ENCODE assay signal across 26 cellular contexts in the genomic region with DNA sequence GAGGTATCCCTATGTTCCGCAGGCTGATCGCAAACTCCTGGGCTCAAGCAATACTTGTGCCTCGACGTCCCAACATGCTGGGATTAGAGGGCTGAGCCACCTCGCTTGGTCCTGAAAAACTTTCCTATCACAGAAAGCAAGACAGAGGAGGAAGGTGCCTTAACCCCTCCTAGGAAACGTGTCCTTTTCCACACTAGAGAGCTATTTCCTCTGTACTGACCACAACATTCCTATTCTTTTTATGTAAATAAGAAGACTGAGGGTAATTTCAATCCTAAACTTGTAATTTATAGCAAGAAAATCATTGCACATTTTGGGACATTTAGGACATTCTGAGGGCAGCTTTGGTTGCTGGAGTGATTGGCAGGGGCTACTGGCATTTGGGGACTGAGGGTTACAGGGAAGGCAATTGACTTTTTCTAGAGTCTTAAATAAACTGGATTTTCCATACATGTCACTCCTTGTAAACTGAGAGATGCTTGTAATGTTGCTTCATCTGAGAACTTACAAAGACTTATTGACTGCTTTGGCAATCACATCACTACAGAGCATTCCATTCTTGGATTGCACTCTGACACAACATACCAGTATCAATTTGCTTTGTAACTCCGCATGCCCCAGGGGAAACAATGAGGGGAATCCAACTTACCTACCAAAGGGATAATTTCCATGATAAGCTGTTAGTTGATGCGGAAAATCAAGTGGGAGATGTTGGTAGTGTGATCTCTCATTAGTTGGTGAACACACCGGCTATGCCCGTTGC. TPM values are rescaled to one million over a fixed set of nuclear protein-coding genes. Genes with fewer than 3 reads are reported as not detected.
DNase-seq lines count a peak whose midpoint lies in the region; ATAC-seq and TF ChIP-seq lines count a peak whose summit lies in the region.
"Had no signal": no experiment of that assay in that cellular context is flagged by ENCODE, and none has a peak within 500 bp of the region (broad histone marks: within the 10 kb centered on the region; RNA-seq: fewer than 3 reads in every experiment).

No MANE protein-coding gene starts in this region.

- H3K4me1 ChIP-seq in ACC112 (ENCODE audit: control insufficient read depth, insufficient read depth, low read length, unreplicated experiment), result peaks cover 13% of the 10 kb centered on the region
- peaks cover 10% of the 10 kb centered on the region for H3K4me1 ChIP-seq in adipocyte (ENCODE audit: control insufficient read depth, insufficient read depth, low read length)
- H3K4me1 ChIP-seq in foreskin keratinocyte, result peaks cover 6% of the 10 kb centered on the region
- H3K4me1 ChIP-seq in mesendoderm (ENCODE audit: control insufficient read depth, low read depth, low read length), result no peaks in the 10 kb centered on the region
- H3K4me1 ChIP-seq: esophagus muscularis mucosa, HAP-1, heart right ventricle, parathyroid adenoma, tibial artery had no signal

- H3K18ac ChIP-seq in mesendoderm (ENCODE audit: low read length), result no peak overlapping the region

- H3K36me3 ChIP-seq in ACC112 (ENCODE audit: insufficient read depth, low read length) (no peaks in the 10 kb centered on the region), adipocyte (ENCODE audit: control insufficient read depth, insufficient read depth, low read length, severe bottlenecking) (no peaks in the 10 kb centered on the region), mesendoderm (ENCODE audit: control insufficient read depth, insufficient read depth, low read length) (no peaks in the 10 kb centered on the region)
- H3K36me3 ChIP-seq: esophagus muscularis mucosa, HAP-1, heart right ventricle, tibial artery had no signal

- ATAC-seq in foreskin keratinocyte, result no peak
- ATAC-seq: heart right ventricle; naive thymus-derived CD8-positive, alpha-beta T cell; stimulated activated naive CD8-positive, alpha-beta T cell treated with anti-CD3 and anti-CD28 coated beads, Interleukin-15, Interleukin-2, amounts not matched to agents 100 U/mL and 50 U/mL, for 24 hours had no signal

- no peak overlapping the region for H2AFZ ChIP-seq in ACC112 (ENCODE audit: low read length, unreplicated experiment)
- H2AFZ ChIP-seq: parathyroid adenoma had no signal

- H3K4ac ChIP-seq in mesendoderm (ENCODE audit: low read depth, low read length), result no peak overlapping the region

- no peaks in the 10 kb centered on the region for H3K79me2 ChIP-seq in ACC112 (ENCODE audit: control insufficient read depth, insufficient read depth, low read length, unreplicated experiment)
- no peaks in the 10 kb centered on the region for H3K79me2 ChIP-seq in mesendoderm (ENCODE audit: control insufficient read depth, insufficient read depth, low read length)
- H3K79me2 ChIP-seq: parathyroid adenoma had no signal

- H3K9ac ChIP-seq in adipocyte (ENCODE audit: low read length) (no peak overlapping the region), mesendoderm (ENCODE audit: low read length) (no peak overlapping the region)
- H3K9ac ChIP-seq: parathyroid adenoma had no signal

- H3K4me3 ChIP-seq in ACC112 (ENCODE audit: low read depth, low read length) (peak overlapping the region; percentile 49; the same call in 1 of the 2 replicates), adipocyte (ENCODE audit: low read length) (no peak overlapping the region), mesendoderm (ENCODE audit: low read length) (no peak overlapping the region)
- H3K4me3 ChIP-seq: esophagus muscularis mucosa, HAP-1, heart right ventricle, tibial artery had no signal

- intact Hi-C loops in posterior vena cava (cut with DNase I), result no loop called here

- H3K56ac ChIP-seq in mesendoderm (ENCODE audit: low read length), result no peak overlapping the region

- no peak overlapping the region for H2BK120ac ChIP-seq in mesendoderm (ENCODE audit: low read depth, low read length)

- no peak for TF ChIP-seq CTCF in foreskin keratinocyte (conservative IDR thresholded peaks at IDR 0.05)

- H3K27me3 ChIP-seq in ACC112 (ENCODE audit: insufficient read depth, low read length) (no peaks in the 10 kb centered on the region), adipocyte (replicated peaks; ENCODE audit: control insufficient read depth, insufficient read depth, low read length) (peaks cover 24% of the 10 kb centered on the region), foreskin keratinocyte (no peaks in the 10 kb centered on the region), mesendoderm (ENCODE audit: insufficient read depth, low read length, poor library complexity) (no peaks in the 10 kb centered on the region)
- H3K27me3 ChIP-seq: tibial artery had no signal

- H3K27ac ChIP-seq in ACC112 (ENCODE audit: low read depth, low read length) (peak overlapping the region; percentile 74), foreskin keratinocyte (peak overlapping the region; percentile 32), mesendoderm (ENCODE audit: low read depth, low read length) (no peak overlapping the region)
- H3K27ac ChIP-seq: esophagus muscularis mucosa, heart right ventricle, parathyroid adenoma, tibial artery had no signal

- H4K8ac ChIP-seq in mesendoderm (ENCODE audit: low read depth, low read length), result no peak overlapping the region

- no peak overlapping the region for H4K5ac ChIP-seq in mesendoderm (ENCODE audit: low read length)

- H2AK5ac ChIP-seq in mesendoderm (ENCODE audit: low read length), result no peak overlapping the region

- no peak overlapping the region for H3K23ac ChIP-seq in mesendoderm (ENCODE audit: low read length)

- no peaks in the 10 kb centered on the region for H3K79me1 ChIP-seq in mesendoderm (ENCODE audit: low read length)

- DNase-seq in HCEC 1CT, result peak; percentile 35
- DNase-seq in adipocyte (ENCODE audit: low read depth), result peak; percentile 10
- DNase-seq in foreskin keratinocyte, result peak in 1 of 2 donors; percentile 33
- no peak for DNase-seq in mesendoderm
- no peak for DNase-seq in NCI-H1694 treated with DMSO at 0.1 percent for 48 hours (lab: John Stamatoyannopoulos, UW)
- no peak for DNase-seq in posterior vena cava (ENCODE audit: low spot score)
- DNase-seq in islet precursor cell, result no peak
- DNase-seq: activated CD8-positive, alpha-beta memory T cell treated with anti-CD3 and anti-CD28 coated beads for 24 hours; activated naive CD8-positive, alpha-beta T cell treated with anti-CD3 and anti-CD28 coated beads, Interleukin-2, amount 10 ng/mL, durations not matched to agents 7 days and 5 days; DMS153; heart right ventricle; immature natural killer cell; naive thymus-derived CD8-positive, alpha-beta T cell; NCI-H1930; stimulated activated CD4-positive, alpha-beta T cell treated with anti-CD3 and anti-CD28 coated beads, Interleukin-2, amount 100 ng/mL, for 24 hours; stimulated activated naive CD8-positive, alpha-beta T cell treated with anti-CD3 and anti-CD28 coated beads, Interleukin-15, Interleukin-2, amounts not matched to agents 100 U/mL and 50 U/mL, for 24 hours; T-helper 9 cell; tibial artery had no signal

- no peak overlapping the region for H3K4me2 ChIP-seq in mesendoderm (ENCODE audit: low read length)

- H2BK5ac ChIP-seq in mesendoderm (ENCODE audit: low read length), result no peak overlapping the region

- H3K9me3 ChIP-seq in adipocyte (ENCODE audit: control insufficient read depth, low read length), result peaks cover 7% of the 10 kb centered on the region
- H3K9me3 ChIP-seq: HAP-1, heart right ventricle had no signal

- no CpG with 5 or more reads among the region's 10 CpGs for whole genome bisulfite sequencing in mesendoderm (ENCODE audit: extremely low coverage, insufficient coverage, low lambda C conversion rate)

- H2BK15ac ChIP-seq in mesendoderm (replicated peaks; ENCODE audit: low read depth), result no peak overlapping the region

RNA-seq across cellular contexts. Expression of gene XAGE3, which starts 15.6 kb away (rescaled TPM):
- total RNA-seq in foreskin keratinocyte, result not detected in 2 replicates
- not detected in 2 replicates for polyA plus RNA-seq in foreskin keratinocyte
- not detected for polyA plus RNA-seq in mesendoderm (2013, experiment 1 of 2)
- not detected for polyA plus RNA-seq in mesendoderm (2013, experiment 2 of 2)
- total RNA-seq in posterior vena cava, result not detected
- total RNA-seq: activated naive CD8-positive, alpha-beta T cell treated with anti-CD3 and anti-CD28 coated beads, Interleukin-2, amount 10 ng/mL, durations not matched to agents 7 days and 5 days; activated T-helper 1 cell treated with anti-CD3 and anti-CD28 coated beads, Interleukin-12 subunit alpha, Interleukin-12 subunit beta, Interleukin-2, Interleukin-4 antibody, amounts not matched to agents 30 ng/mL and 10 ng/mL and 1 ng/mL, durations not matched to agents 14 hours and 24 hours and 36 hours; cardiac septum; esophagus muscularis mucosa; heart right ventricle; naive thymus-derived CD8-positive, alpha-beta T cell; SK-MEL-5 had no signal
- polyA plus RNA-seq: CD14-positive monocyte; heart right ventricle; immature natural killer cell; naive thymus-derived CD8-positive, alpha-beta T cell had no signal

RNA-seq across cellular contexts. Expression of gene XAGE5, which starts 41.2 kb away (rescaled TPM):
- total RNA-seq in foreskin keratinocyte (not detected in 2 replicates), posterior vena cava (not detected)
- polyA plus RNA-seq in foreskin keratinocyte, result not detected in 2 replicates
- not detected for polyA plus RNA-seq in mesendoderm (2013, experiment 1 of 2)
- polyA plus RNA-seq in mesendoderm (2013, experiment 2 of 2), result not detected
- total RNA-seq: activated naive CD8-positive, alpha-beta T cell treated with anti-CD3 and anti-CD28 coated beads, Interleukin-2, amount 10 ng/mL, durations not matched to agents 7 days and 5 days; activated T-helper 1 cell treated with anti-CD3 and anti-CD28 coated beads, Interleukin-12 subunit alpha, Interleukin-12 subunit beta, Interleukin-2, Interleukin-4 antibody, amounts not matched to agents 30 ng/mL and 10 ng/mL and 1 ng/mL, durations not matched to agents 14 hours and 24 hours and 36 hours; cardiac septum; esophagus muscularis mucosa; heart right ventricle; naive thymus-derived CD8-positive, alpha-beta T cell; SK-MEL-5 had no signal
- polyA plus RNA-seq: CD14-positive monocyte; heart right ventricle; immature natural killer cell; naive thymus-derived CD8-positive, alpha-beta T cell had no signal

RNA-seq across cellular contexts. Expression of gene FAM156B, which starts 44.8 kb away (rescaled TPM):
- total RNA-seq in foreskin keratinocyte (6.4 and 10.5 TPM in 2 replicates), posterior vena cava (10 to 100 TPM in 1 of 2 donors, 1 to 10 TPM in 1; 7.9 to 14.2 TPM)
- polyA plus RNA-seq in foreskin keratinocyte, result 9.3 and 11.3 TPM in 2 replicates
- polyA plus RNA-seq in mesendoderm (2013, experiment 1 of 2), result 8.3 TPM
- 8.6 TPM for polyA plus RNA-seq in mesendoderm (2013, experiment 2 of 2)

RNA-seq across cellular contexts. Expression of gene SPANXN5, which starts 55.1 kb away (rescaled TPM):
- total RNA-seq in foreskin keratinocyte (0.10 TPM in 1 of 2 replicates, not detected in the other), posterior vena cava (not detected)
- 0.11 TPM in 1 of 2 replicates, not detected in the other for polyA plus RNA-seq in foreskin keratinocyte
- not detected for polyA plus RNA-seq in mesendoderm (2013, experiment 1 of 2)
- polyA plus RNA-seq in mesendoderm (2013, experiment 2 of 2), result not detected
- total RNA-seq: activated naive CD8-positive, alpha-beta T cell treated with anti-CD3 and anti-CD28 coated beads, Interleukin-2, amount 10 ng/mL, durations not matched to agents 7 days and 5 days; activated T-helper 1 cell treated with anti-CD3 and anti-CD28 coated beads, Interleukin-12 subunit alpha, Interleukin-12 subunit beta, Interleukin-2, Interleukin-4 antibody, amounts not matched to agents 30 ng/mL and 10 ng/mL and 1 ng/mL, durations not matched to agents 14 hours and 24 hours and 36 hours; cardiac septum; esophagus muscularis mucosa; heart right ventricle; naive thymus-derived CD8-positive, alpha-beta T cell; SK-MEL-5 had no signal
- polyA plus RNA-seq: CD14-positive monocyte; heart right ventricle; immature natural killer cell; naive thymus-derived CD8-positive, alpha-beta T cell had no signal

Comparison
In these comparisons a context has a peak if more than half of its experiments do, and no peak if none do; other contexts are left out.
1. DNase-seq: peak in HCEC 1CT (single experiment) and adipocyte (single experiment); none in mesendoderm (single experiment), NCI-H1694 treated with DMSO at 0.1 percent for 48 hours (single experiment), posterior vena cava (single experiment) and islet precursor cell (single experiment).